Comparison of ENCODE assay signal across 8 cellular contexts in the genomic region with DNA sequence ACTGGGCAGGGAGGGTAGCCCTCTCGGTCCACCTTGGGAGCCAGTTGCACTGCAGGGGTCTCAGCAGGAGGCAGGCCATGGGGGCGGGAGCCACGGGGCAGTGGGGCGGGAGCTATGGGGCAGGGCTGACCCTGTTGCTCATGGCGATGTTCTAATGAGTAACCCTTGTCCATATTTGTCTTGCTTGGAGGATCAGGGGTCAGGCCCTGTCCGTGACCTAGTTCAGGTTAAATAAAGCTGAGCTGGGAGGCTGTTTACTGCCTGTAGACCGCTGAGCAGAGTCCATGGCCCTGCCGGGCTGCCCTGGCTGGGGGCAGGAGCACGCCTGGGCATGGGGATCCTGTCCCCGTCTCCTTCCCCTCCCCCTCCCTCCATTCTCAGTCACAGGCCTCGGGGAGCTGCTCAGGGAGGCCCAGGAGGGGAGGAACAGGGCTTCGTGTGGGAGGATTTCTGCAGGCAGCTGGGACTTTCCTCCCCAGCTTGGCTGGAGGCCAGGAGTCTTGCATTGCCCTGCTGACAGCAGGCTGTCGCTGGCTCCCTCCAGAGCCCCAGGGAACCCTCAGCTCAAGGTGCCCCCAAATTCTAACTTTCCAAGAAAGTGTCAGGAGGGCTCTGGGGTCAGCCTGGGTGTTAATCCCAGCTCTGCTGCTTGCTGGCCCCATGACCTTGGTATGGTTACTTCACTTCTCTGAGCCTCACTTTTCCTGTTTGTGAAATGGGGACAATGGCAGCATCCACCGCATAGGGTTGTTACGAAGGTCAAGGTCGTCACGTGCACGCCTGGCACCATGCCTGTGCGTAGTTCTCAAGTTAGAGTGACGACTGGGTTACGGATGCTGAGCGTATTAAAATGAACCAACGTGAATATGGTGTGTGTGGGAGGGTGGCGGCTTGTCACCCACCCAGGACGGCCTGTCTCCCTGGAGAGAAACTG. TPM values are rescaled to one million over a fixed set of nuclear protein-coding genes. Genes with fewer than 3 reads are reported as not detected.
DNase-seq lines count a peak whose midpoint lies in the region; TF ChIP-seq lines count a peak whose summit lies in the region.

No MANE protein-coding gene starts in this region.

- H2AFZ ChIP-seq in hepatocyte = no peak overlapping the region

- H3K4me1 ChIP-seq in hepatocyte (ENCODE audit: insufficient read depth) = peaks cover 19% of the 10 kb centered on the region

- H3K4me3 ChIP-seq in AG04450 (ENCODE audit: low read depth, low read length) (no peak overlapping the region), hepatocyte (no peak overlapping the region)

- H3K9me3 ChIP-seq in AG04450 (ENCODE audit: control insufficient read depth, insufficient read depth, low read length) = peaks cover 11% of the 10 kb centered on the region; the same call in 1 of the 2 replicates
- H3K9me3 ChIP-seq in hepatocyte (ENCODE audit: low read depth) = no peaks in the 10 kb centered on the region

- H3K27me3 ChIP-seq in AG04450 (ENCODE audit: control insufficient read depth, insufficient read depth, low read length) = no peaks in the 10 kb centered on the region
- H3K27me3 ChIP-seq in hepatocyte = no peaks in the 10 kb centered on the region

- H3K79me2 ChIP-seq in hepatocyte = no peaks in the 10 kb centered on the region

- no peaks in the 10 kb centered on the region for H4K20me1 ChIP-seq in hepatocyte (ENCODE audit: insufficient read depth, poor library complexity, severe bottlenecking)

- 51% methylated on average over 25 of the region's 25 CpGs for WGBS in hepatocyte (ENCODE audit: low lambda C conversion rate, missing lambda C conversion rate)

- no peaks in the 10 kb centered on the region for H3K9me2 ChIP-seq in hepatocyte (replicated peaks; ENCODE audit: insufficient read depth)

- TF ChIP-seq CTCF in AG04450 (IDR thresholded peaks at IDR 0.05; ENCODE audit: low read depth, low read length) = no peak
- TF ChIP-seq CTCF in hepatocyte (IDR thresholded peaks at IDR 0.05; ENCODE audit: poor library complexity) = no peak

- H3K27ac ChIP-seq in AG04450 (ENCODE audit: low read depth, low read length) (no peak overlapping the region), hepatocyte (peak overlapping the region; percentile 74)

- CTCF ChIA-PET in AG04450 (lab: Charles Lee) = interaction anchor here (2.0 kb wide), 1 partner anchor 17 kb away, joined by 6 read pairs; no protein-coding TSS in a partner anchor

- POLR2A ChIA-PET in AG04450 (lab: Yijun Ruan, JAX) = interaction anchor here (0.6 to 1.3 kb wide), 3 partner anchors 20 to 33 kb away, joined by 3 to 7 read pairs (median 6); a partner anchor contains a TSS

- peak overlapping the region; percentile 64 for H3K4me2 ChIP-seq in hepatocyte

- no peaks in the 10 kb centered on the region for H3K36me3 ChIP-seq in hepatocyte (replicated peaks; ENCODE audit: insufficient read depth, low read depth)

- DNase-seq in AG04450 (ENCODE audit: low read depth, low spot score) (peak; percentile 32), HUDEP-2 (lab: John Stamatoyannopoulos, UW; ENCODE audit: unreplicated experiment in 76 of 76) (peak in 73 of 76 experiments; percentile 29 to 91 (median 77)), hepatocyte (ENCODE audit: low spot score) (peak; percentile 88), NOMO-1 (lab: John Stamatoyannopoulos, UW; ENCODE audit: unreplicated experiment in 2 of 2) (no peak), mucosa of gallbladder (ENCODE audit: low spot score) (no peak)
- peak; percentile 56 for DNase-seq in activated naive CD4-positive, alpha-beta T cell treated with anti-CD3 and anti-CD28 coated beads, Interleukin-2, amount 50 U/mL, for 16 hours
- DNase-seq in stimulated activated CD8-positive, alpha-beta memory T cell treated with anti-CD3 and anti-CD28 coated beads, Interleukin-4, amount 100 ng/mL, for 48 hours = peak; percentile 69
- DNase-seq in activated CD4-positive, CD25-positive, alpha-beta regulatory T cell treated with anti-CD3 and anti-CD28 coated beads, Interleukin-2, amount 50 U/mL, for 72 hours = no peak

RNA-seq across cellular contexts. Expression of a gene that starts 6.1 kb away (rescaled TPM):
- 0.07 TPM in 1 of 2 replicates, not detected in the other for polyA plus RNA-seq in AG04450 (2011; rRNA removed)
- not detected in 2 replicates for polyA minus RNA-seq in AG04450 (2011; rRNA and poly(A)+ RNA removed)
- 127 and 140 TPM in 2 replicates for total RNA-seq in hepatocyte
- 127 and 164 TPM in 2 replicates for polyA plus RNA-seq in hepatocyte
- total RNA-seq in mucosa of gallbladder = 2.9 TPM

RNA-seq across cellular contexts. Expression of a gene that starts 12.1 kb away (rescaled TPM):
- polyA plus RNA-seq in AG04450 (2011; rRNA removed) = 2.9 and 3.6 TPM in 2 replicates
- 5.7 and 6.9 TPM in 2 replicates for polyA minus RNA-seq in AG04450 (2011; rRNA and poly(A)+ RNA removed)
- 16.9 and 24.4 TPM in 2 replicates for total RNA-seq in hepatocyte
- 24.0 and 27.6 TPM in 2 replicates for polyA plus RNA-seq in hepatocyte
- 30.3 TPM for total RNA-seq in mucosa of gallbladder

RNA-seq across cellular contexts. Expression of a gene that starts 25.2 kb away (rescaled TPM):
- polyA plus RNA-seq in AG04450 (2011; rRNA removed) = 376 and 473 TPM in 2 replicates
- 64.2 and 93.9 TPM in 2 replicates for polyA minus RNA-seq in AG04450 (2011; rRNA and poly(A)+ RNA removed)
- total RNA-seq in hepatocyte = 1,201 and 1,404 TPM in 2 replicates
- 739 and 774 TPM in 2 replicates for polyA plus RNA-seq in hepatocyte
- total RNA-seq in mucosa of gallbladder = 129 TPM

RNA-seq across cellular contexts. Expression of a gene that starts 26.4 kb away (rescaled TPM):
- polyA plus RNA-seq in AG04450 (2011; rRNA removed) = 3.0 and 3.1 TPM in 2 replicates
- 3.1 and 3.2 TPM in 2 replicates for polyA minus RNA-seq in AG04450 (2011; rRNA and poly(A)+ RNA removed)
- total RNA-seq in hepatocyte = 4.5 and 4.9 TPM in 2 replicates
- 2.0 and 3.0 TPM in 2 replicates for polyA plus RNA-seq in hepatocyte
- 6.5 TPM for total RNA-seq in mucosa of gallbladder

RNA-seq across cellular contexts. Expression of a gene that starts 51.9 kb away (rescaled TPM):
- polyA plus RNA-seq in AG04450 (2011; rRNA removed) (126 and 161 TPM in 2 replicates), hepatocyte (119 and 125 TPM in 2 replicates)
- 420 and 507 TPM in 2 replicates for polyA minus RNA-seq in AG04450 (2011; rRNA and poly(A)+ RNA removed)
- total RNA-seq in hepatocyte (100 and 107 TPM in 2 replicates), mucosa of gallbladder (246 TPM)

Comparison
In these comparisons a context has a peak if more than half of its experiments do, and no peak if none do; other contexts are left out.
1. DNase-seq: peak in AG04450 (single experiment), HUDEP-2 (73 of 76), activated naive CD4-positive, alpha-beta T cell treated with anti-CD3 and anti-CD28 coated beads, Interleukin-2, amount 50 U/mL, for 16 hours (single experiment), hepatocyte (single experiment) and stimulated activated CD8-positive, alpha-beta memory T cell treated with anti-CD3 and anti-CD28 coated beads, Interleukin-4, amount 100 ng/mL, for 48 hours (single experiment); none in NOMO-1 (0 of 2), mucosa of gallbladder (single experiment) and activated CD4-positive, CD25-positive, alpha-beta regulatory T cell treated with anti-CD3 and anti-CD28 coated beads, Interleukin-2, amount 50 U/mL, for 72 hours (single experiment).
2. RNA of a gene that starts 6.1 kb away (total RNA-seq): 127 to 140 TPM in hepatocyte; 2.9 TPM in mucosa of gallbladder (single experiment); every median in the first group is over 10 times any median in the second.